17 cellular contexts compared by ENCODE assay signal in genomic region chr1:8787218-8787617, GRCh38. TPM values are rescaled to one million over a fixed set of nuclear protein-coding genes. Genes with fewer than 3 reads are reported as not detected.
DNase-seq lines count a peak whose midpoint lies in the region; ATAC-seq and TF ChIP-seq lines count a peak whose summit lies in the region.
"Had no signal": no experiment of that assay in that cellular context is flagged by ENCODE, and none has a peak within 500 bp of the region (broad histone marks: within the 10 kb centered on the region; RNA-seq: fewer than 3 reads in every experiment).

No MANE protein-coding gene starts in this region.

- no peaks in the 10 kb centered on the region for H3K9me3 ChIP-seq in trophoblast cell (ENCODE audit: insufficient read depth, low read depth, low read length)
- H3K9me3 ChIP-seq in CD8-positive, alpha-beta T cell (ENCODE audit: low read length) = no peaks in the 10 kb centered on the region
- H3K9me3 ChIP-seq: BLaER1 treated with 17β-estradiol and CSF1 and Interleukin-3, amounts not matched to agents 10 nM and 100 nM had no signal

- H3K4me1 ChIP-seq in trophoblast cell (ENCODE audit: control insufficient read depth in 1 of 2, insufficient read depth in 2 of 2, low read length in 2 of 2) = peaks cover 6 to 10% of the 10 kb centered on the region in 2 experiments
- no peaks in the 10 kb centered on the region for H3K4me1 ChIP-seq in CD8-positive, alpha-beta T cell (ENCODE audit: insufficient read depth, low read length)

- H3K9ac ChIP-seq in trophoblast cell (ENCODE audit: low read length) = no peak overlapping the region
- H3K9ac ChIP-seq: BLaER1 treated with 17β-estradiol and CSF1 and Interleukin-3, amounts not matched to agents 10 nM and 100 nM had no signal

- peak; percentile 82 for DNase-seq in LNCaP clone FGC (ENCODE audit: low read depth)
- no peak for DNase-seq in left colon
- no peak for DNase-seq in trophoblast cell
- DNase-seq in CD8-positive, alpha-beta T cell = no peak
- DNase-seq in natural killer cell treated with Interleukin-12 subunit alpha and Interleukin-12 subunit beta and Interleukin-15 and Interleukin-18, amount 100 ng/mL, for 72 hours (ENCODE audit: low spot score) = no peak
- DNase-seq: ACHN; CD4-positive, alpha-beta T cell; COR-L47; DMS153; DMS79 treated with DMSO at 0.1 percent for 48 hours; GDM1; IMR-90; KBM-7 had no signal

- H3K18ac ChIP-seq in trophoblast cell (ENCODE audit: low read length) = no peak overlapping the region

- H3K14ac ChIP-seq in trophoblast cell (ENCODE audit: low read length) = no peak overlapping the region

- no peak overlapping the region for H3K4me3 ChIP-seq in LNCaP clone FGC (ENCODE audit: low read depth, low read length)
- H3K4me3 ChIP-seq in trophoblast cell (ENCODE audit: low read depth, low read length) = no peak overlapping the region
- no peak overlapping the region for H3K4me3 ChIP-seq in CD8-positive, alpha-beta T cell (ENCODE audit: low read depth, low read length)
- H3K4me3 ChIP-seq: BLaER1 treated with 17β-estradiol and CSF1 and Interleukin-3, amounts not matched to agents 10 nM and 100 nM had no signal

- no peak overlapping the region for H2BK5ac ChIP-seq in trophoblast cell (ENCODE audit: low read depth, low read length, poor library complexity)

- H3K79me1 ChIP-seq in trophoblast cell (ENCODE audit: low read length) = peaks cover 4% of the 10 kb centered on the region

- POLR2A ChIA-PET in CD8-positive, alpha-beta T cell (lab: Charles Lee) = no interaction called here

- ATAC-seq in left colon = peak; percentile 77
- no peak for ATAC-seq in CD8-positive, alpha-beta T cell
- ATAC-seq in GM19467 (IDR thresholded peaks at IDR 0.05; ENCODE audit: unreplicated experiment) = no peak
- ATAC-seq in natural killer cell treated with Interleukin-12 subunit alpha and Interleukin-12 subunit beta and Interleukin-15 and Interleukin-18, amount 100 ng/mL, for 72 hours = no peak
- ATAC-seq: HCT116 had no signal

- H3K4me2 ChIP-seq in trophoblast cell (ENCODE audit: low read length) = no peak overlapping the region
- H3K4me2 ChIP-seq: BLaER1 treated with 17β-estradiol and CSF1 and Interleukin-3, amounts not matched to agents 10 nM and 100 nM had no signal

- no peak overlapping the region for H4K8ac ChIP-seq in trophoblast cell (ENCODE audit: low read depth, low read length)

- H3K4me1 Mint-ChIP-seq in CD8-positive, alpha-beta T cell (ENCODE audit: low read depth) = peaks cover 10% of the 10 kb centered on the region
- peaks cover 11 to 12% of the 10 kb centered on the region in 2 donors for H3K4me1 Mint-ChIP-seq in natural killer cell treated with Interleukin-12 subunit alpha and Interleukin-12 subunit beta and Interleukin-15 and Interleukin-18, amount 100 ng/mL, for 72 hours (ENCODE audit: low read depth in 2 of 2)

- H3K4me3 Mint-ChIP-seq in CD8-positive, alpha-beta T cell = no peak overlapping the region
- H3K4me3 Mint-ChIP-seq in natural killer cell treated with Interleukin-12 subunit alpha and Interleukin-12 subunit beta and Interleukin-15 and Interleukin-18, amount 100 ng/mL, for 72 hours = no peak overlapping the region
- H3K4me3 Mint-ChIP-seq: CD4-positive, alpha-beta T cell had no signal

- H3K9me3 Mint-ChIP-seq in CD8-positive, alpha-beta T cell = no peaks in the 10 kb centered on the region
- no peaks in the 10 kb centered on the region for H3K9me3 Mint-ChIP-seq in natural killer cell treated with Interleukin-12 subunit alpha and Interleukin-12 subunit beta and Interleukin-15 and Interleukin-18, amount 100 ng/mL, for 72 hours
- H3K9me3 Mint-ChIP-seq: CD4-positive, alpha-beta T cell had no signal

- H3K27ac ChIP-seq in 22Rv1 (peak overlapping the region; percentile 32; the same call in 1 of the 2 replicates), trophoblast cell (ENCODE audit: low read depth, low read length) (no peak overlapping the region)
- H3K27ac ChIP-seq in CD8-positive, alpha-beta T cell (ENCODE audit: low read depth, low read length) = no peak overlapping the region
- H3K27ac ChIP-seq: BLaER1 treated with 17β-estradiol and CSF1 and Interleukin-3, amounts not matched to agents 10 nM and 100 nM had no signal

- H3K27ac Mint-ChIP-seq in CD8-positive, alpha-beta T cell = no peak overlapping the region
- no peak overlapping the region for H3K27ac Mint-ChIP-seq in natural killer cell treated with Interleukin-12 subunit alpha and Interleukin-12 subunit beta and Interleukin-15 and Interleukin-18, amount 100 ng/mL, for 72 hours
- H3K27ac Mint-ChIP-seq: CD4-positive, alpha-beta T cell had no signal

- TF ChIP-seq CTCF in 22Rv1 (IDR thresholded peaks at IDR 0.05) (no peak), LNCaP clone FGC (IDR thresholded peaks at IDR 0.05; ENCODE audit: control insufficient read depth, extremely low read depth, insufficient read depth) (no peak)
- TF ChIP-seq CTCF in CD8-positive, alpha-beta T cell (IDR thresholded peaks at IDR 0.05) = no peak

- H4K12ac ChIP-seq in trophoblast cell (ENCODE audit: low read depth, low read length) = no peak overlapping the region

- H3K36me3 Mint-ChIP-seq in CD8-positive, alpha-beta T cell = peaks cover 23% of the 10 kb centered on the region
- no peaks in the 10 kb centered on the region for H3K36me3 Mint-ChIP-seq in natural killer cell treated with Interleukin-12 subunit alpha and Interleukin-12 subunit beta and Interleukin-15 and Interleukin-18, amount 100 ng/mL, for 72 hours

- H4K91ac ChIP-seq in trophoblast cell (ENCODE audit: low read depth, low read length) = no peak overlapping the region

- H2BK12ac ChIP-seq in trophoblast cell (ENCODE audit: low read length) = no peak overlapping the region

- no peaks in the 10 kb centered on the region for H3K27me3 Mint-ChIP-seq in CD8-positive, alpha-beta T cell (ENCODE audit: low read depth)
- no peaks in the 10 kb centered on the region for H3K27me3 Mint-ChIP-seq in natural killer cell treated with Interleukin-12 subunit alpha and Interleukin-12 subunit beta and Interleukin-15 and Interleukin-18, amount 100 ng/mL, for 72 hours
- H3K27me3 Mint-ChIP-seq: CD4-positive, alpha-beta T cell had no signal

- intact Hi-C loops in left colon (cut with DNase I, micrococcal nuclease) = no loop called here
- intact Hi-C loops in CD8-positive, alpha-beta T cell (cut with DNase I, micrococcal nuclease) = no loop called here

- peaks cover 4% of the 10 kb centered on the region for H3K79me2 ChIP-seq in trophoblast cell (ENCODE audit: control insufficient read depth, insufficient read depth, low read length, poor library complexity)

- no peaks in the 10 kb centered on the region for H3K27me3 ChIP-seq in trophoblast cell (ENCODE audit: insufficient read depth, low read length)
- no peaks in the 10 kb centered on the region for H3K27me3 ChIP-seq in CD8-positive, alpha-beta T cell (ENCODE audit: insufficient read depth, low read length)
- H3K27me3 ChIP-seq: BLaER1 treated with 17β-estradiol and CSF1 and Interleukin-3, amounts not matched to agents 10 nM and 100 nM had no signal

- CTCF ChIA-PET in CD8-positive, alpha-beta T cell (lab: Charles Lee) = no interaction called here

- no peak overlapping the region for H2AFZ ChIP-seq in trophoblast cell (ENCODE audit: insufficient read depth, low read length, poor library complexity)

- H2BK120ac ChIP-seq in trophoblast cell (ENCODE audit: insufficient read depth, low read length, poor library complexity) = no peak overlapping the region

- H3K4ac ChIP-seq in trophoblast cell (ENCODE audit: low read depth, low read length) = peak overlapping the region; percentile 37

- H3K23ac ChIP-seq in trophoblast cell (ENCODE audit: low read length) = no peak overlapping the region

- H2AK5ac ChIP-seq in trophoblast cell (ENCODE audit: low read length) = no peak overlapping the region

- no CpG with 5 or more reads among the region's 3 CpGs for WGBS in trophoblast cell (ENCODE audit: extremely low coverage, insufficient coverage, insufficient read length)

- H3K36me3 ChIP-seq in trophoblast cell (ENCODE audit: control insufficient read depth in 1 of 2, insufficient read depth in 2 of 2, low read length in 2 of 2) = no peaks in the 10 kb centered on the region
- H3K36me3 ChIP-seq in CD8-positive, alpha-beta T cell (ENCODE audit: insufficient read depth, low read length) = no peaks in the 10 kb centered on the region

RNA-seq across cellular contexts. Expression of gene RERE, which starts 30.2 kb away (rescaled TPM):
- total RNA-seq in left colon = 100 to 1,000 TPM in 1 of 2 donors, 10 to 100 TPM in 1; 95.0 to 102 TPM
- polyA plus RNA-seq in trophoblast cell (2013) = 57.2 and 60.2 TPM in 2 replicates
- 10 to 100 TPM; 62.8 to 68.4 TPM for total RNA-seq in CD8-positive, alpha-beta T cell
- total RNA-seq in natural killer cell treated with Interleukin-12 subunit alpha and Interleukin-12 subunit beta and Interleukin-15 and Interleukin-18, amount 100 ng/mL, for 72 hours = 10 to 100 TPM; 38.2 to 72.4 TPM
